Comparison of ENCODE assay signal across 1 cellular context in the genomic region with DNA sequence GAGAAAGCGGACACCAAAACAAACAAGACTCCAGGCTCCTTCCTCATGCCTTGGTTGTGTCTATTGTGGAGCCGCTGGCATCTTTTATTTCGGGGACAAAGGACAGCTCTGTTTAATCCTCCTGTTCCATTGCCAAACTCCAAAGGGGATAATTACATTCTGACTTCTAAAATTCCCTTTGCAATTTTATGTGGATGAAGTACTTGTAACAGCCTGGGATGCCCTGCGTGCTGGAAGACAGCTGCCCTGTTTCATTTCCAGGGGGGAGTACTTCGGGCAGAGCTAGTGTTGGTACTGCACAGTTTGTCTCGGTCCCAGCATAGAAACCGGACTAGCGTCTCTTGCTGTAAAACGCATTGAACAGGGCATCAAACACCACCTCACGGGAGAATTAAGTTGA.
TF ChIP-seq lines count a peak whose summit lies in the region.

No MANE protein-coding gene starts in this region.

TF ChIP-seq in GM23338, 12 proteins besides CTCF, POLR2A, EP300 and RAD21 (continued from another document):
- TF ChIP-seq REST (IDR thresholded peaks at IDR 0.05; ENCODE audit: unreplicated experiment) (no peak), ZNF331 (CRISPR knock-in tag; IDR thresholded peaks at IDR 0.05; ENCODE audit: low read depth) (no peak)
- TF ChIP-seq, protein P1, sequence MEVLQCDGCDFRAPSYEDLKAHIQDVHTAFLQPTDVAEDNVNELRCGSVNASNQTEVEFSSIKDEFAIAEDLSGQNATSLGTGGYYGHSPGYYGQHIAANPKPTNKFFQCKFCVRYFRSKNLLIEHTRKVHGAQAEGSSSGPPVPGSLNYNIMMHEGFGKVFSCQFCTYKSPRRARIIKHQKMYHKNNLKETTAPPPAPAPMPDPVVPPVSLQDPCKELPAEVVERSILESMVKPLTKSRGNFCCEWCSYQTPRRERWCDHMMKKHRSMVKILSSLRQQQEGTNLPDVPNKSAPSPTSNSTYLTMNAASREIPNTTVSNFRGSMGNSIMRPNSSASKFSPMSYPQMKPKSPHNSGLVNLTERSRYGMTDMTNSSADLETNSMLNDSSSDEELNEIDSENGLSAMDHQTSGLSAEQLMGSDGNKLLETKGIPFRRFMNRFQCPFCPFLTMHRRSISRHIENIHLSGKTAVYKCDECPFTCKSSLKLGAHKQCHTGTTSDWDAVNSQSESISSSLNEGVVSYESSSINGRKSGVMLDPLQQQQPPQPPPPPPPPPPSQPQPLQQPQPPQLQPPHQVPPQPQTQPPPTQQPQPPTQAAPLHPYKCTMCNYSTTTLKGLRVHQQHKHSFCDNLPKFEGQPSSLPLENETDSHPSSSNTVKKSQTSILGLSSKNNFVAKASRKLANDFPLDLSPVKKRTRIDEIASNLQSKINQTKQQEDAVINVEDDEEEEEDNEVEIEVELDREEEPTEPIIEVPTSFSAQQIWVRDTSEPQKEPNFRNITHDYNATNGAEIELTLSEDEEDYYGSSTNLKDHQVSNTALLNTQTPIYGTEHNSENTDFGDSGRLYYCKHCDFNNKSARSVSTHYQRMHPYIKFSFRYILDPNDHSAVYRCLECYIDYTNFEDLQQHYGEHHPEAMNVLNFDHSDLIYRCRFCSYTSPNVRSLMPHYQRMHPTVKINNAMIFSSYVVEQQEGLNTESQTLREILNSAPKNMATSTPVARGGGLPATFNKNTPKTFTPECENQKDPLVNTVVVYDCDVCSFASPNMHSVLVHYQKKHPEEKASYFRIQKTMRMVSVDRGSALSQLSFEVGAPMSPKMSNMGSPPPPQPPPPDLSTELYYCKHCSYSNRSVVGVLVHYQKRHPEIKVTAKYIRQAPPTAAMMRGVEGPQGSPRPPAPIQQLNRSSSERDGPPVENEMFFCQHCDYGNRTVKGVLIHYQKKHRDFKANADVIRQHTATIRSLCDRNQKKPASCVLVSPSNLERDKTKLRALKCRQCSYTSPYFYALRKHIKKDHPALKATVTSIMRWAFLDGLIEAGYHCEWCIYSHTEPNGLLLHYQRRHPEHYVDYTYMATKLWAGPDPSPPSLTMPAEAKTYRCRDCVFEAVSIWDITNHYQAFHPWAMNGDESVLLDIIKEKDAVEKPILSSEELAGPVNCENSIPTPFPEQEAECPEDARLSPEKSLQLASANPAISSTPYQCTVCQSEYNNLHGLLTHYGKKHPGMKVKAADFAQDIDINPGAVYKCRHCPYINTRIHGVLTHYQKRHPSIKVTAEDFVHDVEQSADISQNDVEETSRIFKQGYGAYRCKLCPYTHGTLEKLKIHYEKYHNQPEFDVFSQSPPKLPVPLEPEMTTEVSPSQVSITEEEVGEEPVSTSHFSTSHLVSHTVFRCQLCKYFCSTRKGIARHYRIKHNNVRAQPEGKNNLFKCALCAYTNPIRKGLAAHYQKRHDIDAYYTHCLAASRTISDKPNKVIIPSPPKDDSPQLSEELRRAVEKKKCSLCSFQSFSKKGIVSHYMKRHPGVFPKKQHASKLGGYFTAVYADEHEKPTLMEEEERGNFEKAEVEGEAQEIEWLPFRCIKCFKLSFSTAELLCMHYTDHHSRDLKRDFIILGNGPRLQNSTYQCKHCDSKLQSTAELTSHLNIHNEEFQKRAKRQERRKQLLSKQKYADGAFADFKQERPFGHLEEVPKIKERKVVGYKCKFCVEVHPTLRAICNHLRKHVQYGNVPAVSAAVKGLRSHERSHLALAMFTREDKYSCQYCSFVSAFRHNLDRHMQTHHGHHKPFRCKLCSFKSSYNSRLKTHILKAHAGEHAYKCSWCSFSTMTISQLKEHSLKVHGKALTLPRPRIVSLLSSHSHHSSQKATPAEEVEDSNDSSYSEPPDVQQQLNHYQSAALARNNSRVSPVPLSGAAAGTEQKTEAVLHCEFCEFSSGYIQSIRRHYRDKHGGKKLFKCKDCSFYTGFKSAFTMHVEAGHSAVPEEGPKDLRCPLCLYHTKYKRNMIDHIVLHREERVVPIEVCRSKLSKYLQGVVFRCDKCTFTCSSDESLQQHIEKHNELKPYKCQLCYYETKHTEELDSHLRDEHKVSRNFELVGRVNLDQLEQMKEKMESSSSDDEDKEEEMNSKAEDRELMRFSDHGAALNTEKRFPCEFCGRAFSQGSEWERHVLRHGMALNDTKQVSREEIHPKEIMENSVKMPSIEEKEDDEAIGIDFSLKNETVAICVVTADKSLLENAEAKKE (CRISPR knock-in tag; IDR thresholded peaks at IDR 0.05): no peak
